ENCODE assay signal across 8 cellular contexts in genomic region chr11:70755410-70756158, GRCh38.
A peak's percentile ranks its signal among the peaks of the same experiment; 100 is the strongest.
DNase-seq lines count a peak whose midpoint lies in the region; ATAC-seq and TF ChIP-seq lines count a peak whose summit lies in the region.

No MANE protein-coding gene starts in this region.

- peak; percentile 99 for ATAC-seq in PC-3
- peak; percentile 60 to 99 (median 81) for ATAC-seq in natural killer cell
- no peak for ATAC-seq in HG03378 (IDR thresholded peaks at IDR 0.05; ENCODE audit: unreplicated experiment)

- POLR2A ChIA-PET in PC-3 (lab: Charles Lee; ENCODE audit: unreplicated experiment): no interaction called here

- no TSS peak for BruUV-seq in PC-3 (replicated peaks; lab: Mats Ljungman, UMichigan)

- H3K9ac ChIP-seq in PC-3 (ENCODE audit: low read length) (no peak overlapping the region), fibroblast of lung (ENCODE audit: insufficient read depth, low read length) (no peak overlapping the region)

- H3F3A ChIP-seq in PC-3 (ENCODE audit: low read length, unreplicated experiment): no peaks in the 10 kb centered on the region

- H3K4me3 Mint-ChIP-seq in activated T-cell treated with anti-CD3 and anti-CD28 coated beads, Interleukin-2, amount 50 U/mL, for 24 hours: no peak overlapping the region
- no peak overlapping the region for H3K4me3 Mint-ChIP-seq in natural killer cell

- no peak overlapping the region for H3K27ac Mint-ChIP-seq in activated T-cell treated with anti-CD3 and anti-CD28 coated beads, Interleukin-2, amount 50 U/mL, for 24 hours
- H3K27ac Mint-ChIP-seq in natural killer cell: no peak overlapping the region

- CTCF ChIA-PET in PC-3 (lab: Charles Lee): no interaction called here

- peaks cover 10% of the 10 kb centered on the region for H3K9me3 Mint-ChIP-seq in activated T-cell treated with anti-CD3 and anti-CD28 coated beads, Interleukin-2, amount 50 U/mL, for 24 hours
- peaks cover 4% of the 10 kb centered on the region in 2 donors for H3K9me3 Mint-ChIP-seq in natural killer cell

- no peaks in the 10 kb centered on the region for H3K36me3 Mint-ChIP-seq in activated T-cell treated with anti-CD3 and anti-CD28 coated beads, Interleukin-2, amount 50 U/mL, for 24 hours (ENCODE audit: low read depth)
- H3K36me3 Mint-ChIP-seq in natural killer cell: peaks cover 8% of the 10 kb centered on the region

- H3K27me3 ChIP-seq in PC-3 (ENCODE audit: low read length) (no peaks in the 10 kb centered on the region), fibroblast of lung (ENCODE audit: control insufficient read depth, insufficient read depth, low read length) (no peaks in the 10 kb centered on the region)

- no peak overlapping the region for H2AFZ ChIP-seq in PC-3 (ENCODE audit: low read length)
- H2AFZ ChIP-seq in fibroblast of lung (ENCODE audit: low read length): no peak overlapping the region

- peaks cover 39% of the 10 kb centered on the region for H3K27me3 Mint-ChIP-seq in activated T-cell treated with anti-CD3 and anti-CD28 coated beads, Interleukin-2, amount 50 U/mL, for 24 hours
- peaks cover 2 to 17% of the 10 kb centered on the region in 2 donors for H3K27me3 Mint-ChIP-seq in natural killer cell (ENCODE audit: low read depth in 2 of 2)

- H3K36me3 ChIP-seq in PC-3 (ENCODE audit: low read depth, low read length) (0 out of 2 replicates have a peak, but pooled peaks cover 5% of the 10 kb centered on the region), fibroblast of lung (ENCODE audit: control insufficient read depth, insufficient read depth, low read length) (no peaks in the 10 kb centered on the region)

- H3K4me1 ChIP-seq in PC-3 (ENCODE audit: insufficient read depth, low read length) (peaks cover 12% of the 10 kb centered on the region; the same call in 1 of the 2 replicates), fibroblast of lung (ENCODE audit: control insufficient read depth, extremely low read depth, insufficient read depth, low read length) (no peaks in the 10 kb centered on the region)

- H3K79me2 ChIP-seq in PC-3 (ENCODE audit: low read length): no peaks in the 10 kb centered on the region
- no peaks in the 10 kb centered on the region for H3K79me2 ChIP-seq in fibroblast of lung (ENCODE audit: control insufficient read depth, insufficient read depth, low read length)

- no peak overlapping the region for H3K27ac ChIP-seq in PC-3 (ENCODE audit: low read length)
- no peak overlapping the region for H3K27ac ChIP-seq in fibroblast of lung (ENCODE audit: insufficient read depth, low read length)

- H4K20me1 ChIP-seq in PC-3 (ENCODE audit: low read length) (no peaks in the 10 kb centered on the region), fibroblast of lung (ENCODE audit: control insufficient read depth, extremely low read depth, insufficient read depth, low read length) (no peaks in the 10 kb centered on the region)

- H3K4me1 Mint-ChIP-seq in activated T-cell treated with anti-CD3 and anti-CD28 coated beads, Interleukin-2, amount 50 U/mL, for 24 hours (ENCODE audit: low read depth): no peaks in the 10 kb centered on the region
- H3K4me1 Mint-ChIP-seq in natural killer cell: no peaks in the 10 kb centered on the region

- DNase-seq in DMS 273 treated with DMSO at 0.1 percent for 48 hours (lab: John Stamatoyannopoulos, UW) (peak; percentile 1), PC-3 (peak; percentile 85), fibroblast of lung (ENCODE audit: low read depth in 2 of 2) (peak; percentile 52 to 56), natural killer cell (peak; percentile 56)
- DNase-seq in Jurkat, Clone E6-1 (ENCODE audit: low read depth, low spot score): peak; percentile 24
- peak; percentile 75 for DNase-seq in activated T-cell treated with anti-CD3 and anti-CD28 coated beads, Interleukin-2, amount 50 U/mL, for 24 hours
- peak in 4 of 6 experiments; percentile 6 to 15 (median 12) for DNase-seq in stimulated activated naive CD4-positive, alpha-beta T cell (lab: John Stamatoyannopoulos, UW)

- no peak overlapping the region for H3K4me3 ChIP-seq in Jurkat, Clone E6-1 (ENCODE audit: low read length)
- no peak overlapping the region for H3K4me3 ChIP-seq in PC-3 (ENCODE audit: low read length)
- no peak overlapping the region for H3K4me3 ChIP-seq in fibroblast of lung (replicated peaks in 1 of 4; ENCODE audit: control extremely low read depth in 1 of 4, insufficient read depth in 1 of 4, low read depth in 3 of 4, low read length in 4 of 4)

- no peaks in the 10 kb centered on the region for H3K9me2 ChIP-seq in PC-3 (replicated peaks; ENCODE audit: low read length)

- H3K4me2 ChIP-seq in PC-3 (ENCODE audit: low read length) (peak overlapping the region; percentile 64), fibroblast of lung (ENCODE audit: extremely low read depth, insufficient read depth, low read length) (no peak overlapping the region)

- peak; percentile 91 for TF ChIP-seq CTCF in PC-3 (conservative IDR thresholded peaks at IDR 0.05; ENCODE audit: low read depth, low read length)
- peak; percentile 59 to 92 for TF ChIP-seq CTCF in fibroblast of lung (conservative IDR thresholded peaks at IDR 0.05 in 1 of 2, IDR thresholded peaks at IDR 0.05 in 1 of 2; ENCODE audit: low read depth in 1 of 2, low read length in 2 of 2)
- peak; percentile 77 for TF ChIP-seq CTCF in natural killer cell (IDR thresholded peaks at IDR 0.05)

- peaks cover 11% of the 10 kb centered on the region for H3K9me3 ChIP-seq in PC-3 (ENCODE audit: low read length)
- H3K9me3 ChIP-seq in fibroblast of lung (ENCODE audit: control insufficient read depth, insufficient read depth, low read depth, low read length): no peaks in the 10 kb centered on the region

- intact Hi-C loops in PC-3 (cut with micrococcal nuclease) (loop anchor here (1.0 kb wide), 2 partner anchors 288 to 313 kb away; no protein-coding TSS in a partner anchor), natural killer cell (cut with micrococcal nuclease) (loop anchor here (5.0 kb wide), 1 partner anchor 838 kb away; no protein-coding TSS in a partner anchor)

Comparison
In these comparisons a context has a peak if more than half of its experiments do, and no peak if none do; other contexts are left out.
1. DNase-seq: peak in every context shown above with its lines; median percentile 85 in PC-3; 75 in activated T-cell treated with anti-CD3 and anti-CD28 coated beads, Interleukin-2, amount 50 U/mL, for 24 hours; 56 in natural killer cell; 54 in fibroblast of lung; 24 in Jurkat, Clone E6-1; 12 in stimulated activated naive CD4-positive, alpha-beta T cell; 1 in DMS 273 treated with DMSO at 0.1 percent for 48 hours.